Comparison of ENCODE assay signal across 10 cellular contexts in the genomic region with DNA sequence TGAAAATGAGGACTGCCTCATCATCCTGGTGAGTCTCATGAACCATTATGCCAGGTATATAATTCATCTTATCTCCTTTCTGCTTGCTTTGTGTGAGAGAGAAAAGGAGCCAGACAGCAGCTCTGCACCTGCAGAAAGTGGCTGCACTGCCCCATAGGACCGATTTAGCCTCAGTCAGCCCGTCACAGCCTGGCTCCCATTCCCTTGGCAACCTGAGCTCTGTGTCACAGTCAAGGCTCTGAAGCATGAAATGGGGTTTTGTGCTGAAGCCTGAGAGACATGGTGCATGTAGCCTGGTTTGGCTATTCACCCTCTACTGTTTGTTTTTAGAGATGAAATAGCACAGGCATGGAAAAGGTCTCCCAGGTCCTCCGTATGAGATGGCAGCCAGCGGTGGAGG.
DNase-seq lines count a peak whose midpoint lies in the region; ATAC-seq and TF ChIP-seq lines count a peak whose summit lies in the region.
"Had no signal": no experiment of that assay in that cellular context is flagged by ENCODE, and none has a peak within 500 bp of the region (broad histone marks: within the 10 kb centered on the region; RNA-seq: fewer than 3 reads in every experiment).

No MANE protein-coding gene starts in this region.

- H3K4me3 Mint-ChIP-seq in chondrocyte (ENCODE audit: unreplicated experiment) (no peak overlapping the region), mesothelial cell of epicardium (no peak overlapping the region)

- no peaks in the 10 kb centered on the region for H3K36me3 ChIP-seq in kidney epithelial cell (ENCODE audit: control insufficient read depth, insufficient read depth, low read length)
- no peaks in the 10 kb centered on the region for H3K36me3 ChIP-seq in HAP-1 (replicated peaks)
- H3K36me3 ChIP-seq: uterus had no signal

- H3K9me3 Mint-ChIP-seq in chondrocyte (ENCODE audit: low read depth) = no peaks in the 10 kb centered on the region
- H3K9me3 Mint-ChIP-seq in mesothelial cell of epicardium = no peaks in the 10 kb centered on the region

- no peak for TF ChIP-seq CTCF in kidney epithelial cell (IDR thresholded peaks at IDR 0.05; ENCODE audit: insufficient read depth, low read length, poor library complexity, severe bottlenecking)
- no peak for TF ChIP-seq CTCF in chondrocyte (IDR thresholded peaks at IDR 0.05)
- TF ChIP-seq CTCF in mesothelial cell of epicardium (IDR thresholded peaks at IDR 0.05; ENCODE audit: unreplicated experiment) = no peak

- H3K4me1 Mint-ChIP-seq in chondrocyte (ENCODE audit: low read depth) (no peaks in the 10 kb centered on the region), mesothelial cell of epicardium (peaks cover 13% of the 10 kb centered on the region)

- H3K4me3 ChIP-seq in kidney epithelial cell (ENCODE audit: low read depth, low read length) (no peak overlapping the region), HAP-1 (no peak overlapping the region)
- H3K4me3 ChIP-seq: uterus had no signal

- peak; percentile 83 for DNase-seq in NCI-H2029 treated with DMSO at 0.1 percent for 48 hours (lab: John Stamatoyannopoulos, UW)
- peak; percentile 69 for DNase-seq in kidney epithelial cell (ENCODE audit: low read depth)
- no peak for DNase-seq in D341Med (ENCODE audit: low spot score)
- DNase-seq in chondrocyte (ENCODE audit: low spot score) = no peak
- no peak for DNase-seq in mesothelial cell of epicardium (ENCODE audit: low spot score in 2 of 2, unreplicated experiment in 2 of 2)
- no peak for DNase-seq in HAP-1 (ENCODE audit: low spot score in 2 of 2)
- DNase-seq: GOT3, uterus had no signal

- in situ Hi-C loops in HAP-1 (cut with MboI; ENCODE audit: low sequenced_read_pairs) = no loop called here

- H3K4me1 ChIP-seq in HAP-1 = no peaks in the 10 kb centered on the region
- H3K4me1 ChIP-seq: uterus had no signal

- no peaks in the 10 kb centered on the region for H3K36me3 Mint-ChIP-seq in chondrocyte (ENCODE audit: low read depth)
- no peaks in the 10 kb centered on the region for H3K36me3 Mint-ChIP-seq in mesothelial cell of epicardium

- no peaks in the 10 kb centered on the region for H3K9me3 ChIP-seq in HAP-1
- H3K9me3 ChIP-seq: uterus had no signal

- H3K27ac Mint-ChIP-seq in chondrocyte (ENCODE audit: unreplicated experiment) = no peak overlapping the region
- no peak overlapping the region for H3K27ac Mint-ChIP-seq in mesothelial cell of epicardium

- ATAC-seq in GM18519 (IDR thresholded peaks at IDR 0.05; ENCODE audit: low FRiP score, unreplicated experiment) (peak; percentile 90), HG02798 (IDR thresholded peaks at IDR 0.05; ENCODE audit: poor library complexity, unreplicated experiment) (peak; percentile 53)

- no peaks in the 10 kb centered on the region for H3K27me3 ChIP-seq in kidney epithelial cell (ENCODE audit: control insufficient read depth, insufficient read depth, low read length)
- H3K27me3 ChIP-seq in HAP-1 (ENCODE audit: low read depth) = peaks cover 9% of the 10 kb centered on the region
- H3K27me3 ChIP-seq: uterus had no signal

- H3K27me3 Mint-ChIP-seq in chondrocyte (ENCODE audit: low read depth) = peaks cover 6% of the 10 kb centered on the region
- H3K27me3 Mint-ChIP-seq in mesothelial cell of epicardium (ENCODE audit: low read depth) = peaks cover 18% of the 10 kb centered on the region

Comparison
In these comparisons a context has a peak if more than half of its experiments do, and no peak if none do; other contexts are left out.
1. DNase-seq: peak in NCI-H2029 treated with DMSO at 0.1 percent for 48 hours (single experiment) and kidney epithelial cell (single experiment); none in D341Med (single experiment), chondrocyte (single experiment), mesothelial cell of epicardium (0 of 2) and HAP-1 (0 of 2).